ENCODE assay signal across 8 cellular contexts in the genomic region with DNA sequence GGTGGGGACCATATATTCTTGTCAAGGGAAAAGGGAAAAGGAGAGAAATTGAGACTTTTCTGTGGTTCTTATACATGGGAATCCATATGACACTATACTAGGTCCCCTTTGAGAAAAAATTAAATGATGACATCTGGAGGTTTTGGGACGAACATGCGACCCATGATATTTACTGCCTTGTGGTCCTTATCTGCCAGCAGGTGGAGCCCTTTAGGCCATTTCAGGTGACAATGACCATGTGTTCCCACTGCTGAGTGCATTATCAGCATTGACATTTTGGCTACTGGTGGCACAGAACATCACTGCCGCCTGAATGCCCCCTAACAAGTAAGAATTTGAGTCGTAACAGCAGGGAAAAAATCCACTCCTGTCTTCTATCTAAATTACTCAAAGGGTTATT.
DNase-seq lines count a peak whose midpoint lies in the region; ATAC-seq and TF ChIP-seq lines count a peak whose summit lies in the region.

No MANE protein-coding gene starts in this region.

- H3K9me3 Mint-ChIP-seq in activated naive CD4-positive, alpha-beta T cell treated with anti-CD3 and anti-CD28 coated beads, Interleukin-2, amount 50 U/mL, for 72 hours = peaks cover 3 to 11% of the 10 kb centered on the region in 2 donors

- H3K4me3 ChIP-seq in BJ (ENCODE audit: low read depth, low read length) (no peak overlapping the region), mesendoderm (ENCODE audit: low read length) (no peak overlapping the region)

- H3K27ac ChIP-seq in VCaP (no peak overlapping the region), mesendoderm (ENCODE audit: low read depth, low read length) (no peak overlapping the region)

- H2BK5ac ChIP-seq in mesendoderm (ENCODE audit: low read length) = no peak overlapping the region

- H3K4me2 ChIP-seq in mesendoderm (ENCODE audit: low read length) = no peak overlapping the region

- no peak overlapping the region for H4K8ac ChIP-seq in mesendoderm (ENCODE audit: low read depth, low read length)

- H3K4me1 ChIP-seq in mesendoderm (ENCODE audit: control insufficient read depth, low read depth, low read length) = no peaks in the 10 kb centered on the region

- H3K79me1 ChIP-seq in mesendoderm (ENCODE audit: low read length) = no peaks in the 10 kb centered on the region

- H3K4ac ChIP-seq in mesendoderm (ENCODE audit: low read depth, low read length) = no peak overlapping the region

- peak overlapping the region; percentile 61 for H2BK120ac ChIP-seq in mesendoderm (ENCODE audit: low read depth, low read length)

- ATAC-seq in GM18909 (IDR thresholded peaks at IDR 0.05; ENCODE audit: poor library complexity, unreplicated experiment) = peak; percentile 86
- no peak for ATAC-seq in activated naive CD4-positive, alpha-beta T cell treated with anti-CD3 and anti-CD28 coated beads, Interleukin-2, amount 50 U/mL, for 72 hours
- ATAC-seq in GM21528 (IDR thresholded peaks at IDR 0.05; ENCODE audit: low FRiP score, unreplicated experiment) = no peak

- no peak overlapping the region for H3K56ac ChIP-seq in mesendoderm (ENCODE audit: low read length)

- no peak overlapping the region for H2BK15ac ChIP-seq in mesendoderm (replicated peaks; ENCODE audit: low read depth)

- H3K27ac Mint-ChIP-seq in activated naive CD4-positive, alpha-beta T cell treated with anti-CD3 and anti-CD28 coated beads, Interleukin-2, amount 50 U/mL, for 72 hours = no peak overlapping the region

- no peak overlapping the region for H3K23ac ChIP-seq in mesendoderm (ENCODE audit: low read length)

- H3K27me3 ChIP-seq in BJ (ENCODE audit: control insufficient read depth, insufficient read depth, low read length) (no peaks in the 10 kb centered on the region), mesendoderm (ENCODE audit: insufficient read depth, low read length, poor library complexity) (no peaks in the 10 kb centered on the region)

- no peak overlapping the region for H3K9ac ChIP-seq in mesendoderm (ENCODE audit: low read length)

- TF ChIP-seq CTCF in BJ (IDR thresholded peaks at IDR 0.05; ENCODE audit: insufficient read depth, low read depth, low read length) = peak; percentile 13; the same call in 1 of the 2 replicates
- TF ChIP-seq CTCF in VCaP (conservative IDR thresholded peaks at IDR 0.05) = peak; percentile 83

- no peak overlapping the region for H3K18ac ChIP-seq in mesendoderm (ENCODE audit: low read length)

- H4K5ac ChIP-seq in mesendoderm (ENCODE audit: low read length) = no peak overlapping the region

- no peaks in the 10 kb centered on the region for H3K36me3 ChIP-seq in BJ (ENCODE audit: control insufficient read depth, insufficient read depth, low read length)
- no peaks in the 10 kb centered on the region for H3K36me3 ChIP-seq in mesendoderm (ENCODE audit: control insufficient read depth, insufficient read depth, low read length)

- POLR2A ChIA-PET in BJ (lab: Charles Lee) = no interaction called here

- no peaks in the 10 kb centered on the region for H3K36me3 Mint-ChIP-seq in activated naive CD4-positive, alpha-beta T cell treated with anti-CD3 and anti-CD28 coated beads, Interleukin-2, amount 50 U/mL, for 72 hours

- CTCF ChIA-PET in BJ (lab: Yijun Ruan, JAX) = no interaction called here

- H3K79me2 ChIP-seq in mesendoderm (ENCODE audit: control insufficient read depth, insufficient read depth, low read length) = no peaks in the 10 kb centered on the region

- DNase-seq in BJ (ENCODE audit: low read depth) (no peak), HT1080 (ENCODE audit: low read depth) (peak; percentile 15), mesendoderm (peak; percentile 84), middle frontal gyrus (ENCODE audit: extremely low spot score, low spot score) (no peak)
- no peak for DNase-seq in activated naive CD4-positive, alpha-beta T cell treated with anti-CD3 and anti-CD28 coated beads, Interleukin-2, amount 50 U/mL, for 72 hours (ENCODE audit: low spot score in 2 of 2)

- H2AK5ac ChIP-seq in mesendoderm (ENCODE audit: low read length) = no peak overlapping the region

- no CpG with 5 or more reads among the region's 4 CpGs for WGBS in mesendoderm (ENCODE audit: extremely low coverage, insufficient coverage, low lambda C conversion rate)

Comparison
In these comparisons a context has a peak if more than half of its experiments do, and no peak if none do; other contexts are left out.
1. DNase-seq: peak in HT1080 (single experiment) and mesendoderm (single experiment); none in BJ (single experiment), activated naive CD4-positive, alpha-beta T cell treated with anti-CD3 and anti-CD28 coated beads, Interleukin-2, amount 50 U/mL, for 72 hours (0 of 2) and middle frontal gyrus (single experiment).